Comparison of ENCODE assay signal across 24 cellular contexts in the genomic region with DNA sequence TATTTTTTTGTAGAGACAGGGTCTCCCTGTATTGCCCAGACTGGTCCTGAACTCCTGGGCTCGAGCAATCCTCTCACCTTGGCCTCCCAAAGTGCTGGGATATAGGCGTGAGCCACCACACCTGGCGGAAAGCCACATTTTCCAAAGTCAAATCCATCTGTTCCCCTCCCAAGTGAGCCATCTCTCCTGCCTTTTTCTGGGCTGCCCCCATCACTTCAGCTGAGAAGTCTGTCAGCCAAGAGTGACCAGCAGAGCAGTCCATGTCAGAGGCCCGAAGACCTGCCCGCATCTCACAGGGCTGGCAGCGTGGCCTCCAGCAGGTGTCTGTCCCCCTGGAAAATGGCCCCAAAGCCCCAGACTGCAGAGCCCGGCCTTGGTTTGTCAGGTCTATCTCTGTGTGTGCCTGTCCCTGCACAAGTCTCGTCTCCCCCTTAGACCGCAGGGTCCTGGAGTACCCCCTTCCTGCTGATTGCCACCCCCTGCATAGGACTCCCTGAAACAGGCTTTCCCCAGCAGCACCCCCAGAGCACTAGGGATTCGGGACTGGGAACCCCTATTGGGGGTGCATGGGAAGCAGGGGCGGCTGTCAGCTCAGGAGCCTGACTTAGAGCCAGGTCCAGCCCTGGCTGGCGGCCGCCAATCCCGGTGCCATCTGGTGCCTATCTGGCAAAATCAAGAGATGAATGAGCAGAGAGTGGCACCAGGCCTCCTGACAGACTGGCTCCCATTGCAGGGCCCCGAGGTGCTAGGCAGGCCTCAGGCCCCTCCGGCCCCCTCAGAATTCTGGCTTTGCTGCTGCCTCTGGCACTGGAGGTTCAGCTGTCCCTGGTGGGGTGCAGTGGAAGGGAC. TPM values are rescaled to one million over a fixed set of nuclear protein-coding genes. Genes with fewer than 3 reads are reported as not detected.
"Had no signal": no experiment of that assay in that cellular context is flagged by ENCODE, and none has a peak within 500 bp of the region (broad histone marks: within the 10 kb centered on the region; RNA-seq: fewer than 3 reads in every experiment).

No MANE protein-coding gene starts in this region.

- DNase-seq: activated CD4-positive, alpha-beta T cell treated with anti-CD3 and anti-CD28 coated beads for 48 hours; activated CD4-positive, alpha-beta T cell treated with anti-CD3 and anti-CD28 coated beads, Interleukin-2, amount 50 U/mL, for 4 hours; activated CD4-positive, CD25-positive, alpha-beta regulatory T cell treated with anti-CD3 and anti-CD28 coated beads, Interleukin-2, amount 50 U/mL, for 72 hours; activated CD8-positive, alpha-beta memory T cell treated with anti-CD3 and anti-CD28 coated beads, Interleukin-2, amount 50 U/mL, for 48 hours; activated CD8-positive, alpha-beta T cell treated with anti-CD3 and anti-CD28 coated beads, Interleukin-2, amount 10 ng/mL, durations not matched to agents 7 days and 5 days; activated naive CD4-positive, alpha-beta T cell; activated T-cell treated with anti-CD3 and anti-CD28 coated beads, Interleukin-2, amount 50 U/mL, for 1 hour; amniotic stem cell; body of pancreas; KG1; NCI-H1048; NCI-H2029 treated with DMSO at 0.1 percent for 48 hours; Peyer's patch; SHP77; SW 1271; T-helper 9 cell had no signal

- H3K27ac ChIP-seq: ascending aorta, body of pancreas, Peyer's patch, RWPE1, SJSA1 had no signal

- H3K27me3 ChIP-seq: ascending aorta, body of pancreas, Peyer's patch had no signal

- H3K4me3 ChIP-seq: ascending aorta, body of pancreas, Peyer's patch, SJSA1 had no signal

- ATAC-seq: activated CD8-positive, alpha-beta T cell treated with anti-CD3 and anti-CD28 coated beads, Interleukin-2, amount 10 ng/mL, durations not matched to agents 7 days and 5 days; body of pancreas; SK-N-SH treated with all-trans-retinoic acid at 6 μM for 48 hours; WTC11 had no signal

RNA-seq across cellular contexts. Expression of gene DNAI2, which starts 52.8 kb away (rescaled TPM):
- total RNA-seq: ascending aorta, body of pancreas, chondrocyte, LHCN-M2, M059J, Peyer's patch, SJSA1 had no signal
